ENCODE assay signal across 30 cellular contexts in genomic region chr1:1253972-1254666, GRCh38.
"Had no signal": no experiment of that assay in that cellular context is flagged by ENCODE, and none has a peak within 500 bp of the region (broad histone marks: within the 10 kb centered on the region; RNA-seq: fewer than 3 reads in every experiment).

No MANE protein-coding gene starts in this region.

- DNase-seq: activated CD4-positive, alpha-beta memory T cell treated with anti-CD3 and anti-CD28 coated beads, Interleukin-2, amount 10 ng/mL, durations not matched to agents 7 days and 5 days; activated CD4-positive, alpha-beta T cell treated with anti-CD3 and anti-CD28 coated beads for 1 hour; activated CD4-positive, alpha-beta T cell treated with anti-CD3 and anti-CD28 coated beads, Interleukin-2, amount 10 ng/mL, durations not matched to agents 7 days and 5 days; activated CD8-positive, alpha-beta memory T cell treated with anti-CD3 and anti-CD28 coated beads, Interleukin-2, amount 50 U/mL, for 48 hours; activated gamma-delta T cell; activated naive CD4-positive, alpha-beta T cell treated with anti-CD3 and anti-CD28 coated beads, Interleukin-2, amount 10 ng/mL, durations not matched to agents 7 days and 5 days; activated naive CD8-positive, alpha-beta T cell treated with anti-CD3 and anti-CD28 coated beads, Interleukin-2, amount 10 ng/mL, durations not matched to agents 7 days and 5 days; activated T-cell treated with anti-CD3 and anti-CD28 coated beads, Interleukin-2, amount 50 U/mL, for 24 hours; amniotic stem cell; brain microvascular endothelial cell; cortex of kidney; effector memory CD8-positive, alpha-beta T cell; foreskin fibroblast; head of caudate nucleus; hippocampal formation; left colon; naive B cell; nephron progenitor cell; stimulated activated CD4-positive, alpha-beta T cell treated with anti-CD3 and anti-CD28 coated beads, Interleukin-12 subunit alpha, Interleukin-12 subunit beta, amount 100 ng/mL, for 4 hours; stimulated activated CD4-positive, alpha-beta T cell treated with anti-CD3 and anti-CD28 coated beads, Interleukin-4, amount 100 ng/mL, for 1 hour; trophoblast cell; uterus had no signal

- ATAC-seq: effector memory CD8-positive, alpha-beta T cell; left colon; stimulated activated effector memory CD8-positive, alpha-beta T cell treated with anti-CD3 and anti-CD28 coated beads, Interleukin-12 subunit alpha, Interleukin-12 subunit beta, amount 100 ng/mL, for 72 hours; WTC11 had no signal

- H3K9me3 ChIP-seq: neutrophil, thoracic aorta, uterus had no signal

- H3K36me3 ChIP-seq: uterus had no signal

- FAIRE-seq: astrocyte, endothelial cell of umbilical vein, keratinocyte had no signal

- H3K27ac ChIP-seq: brain microvascular endothelial cell, neutrophil, skin epidermis, thoracic aorta, uterus had no signal

- H3K4me1 ChIP-seq: uterus had no signal

- H3K27me3 ChIP-seq: brain microvascular endothelial cell, neutrophil, uterus had no signal

- H3K4me3 ChIP-seq: skin epidermis, thoracic aorta, uterus had no signal
